ENCODE assay signal across 13 cellular contexts in the genomic region with DNA sequence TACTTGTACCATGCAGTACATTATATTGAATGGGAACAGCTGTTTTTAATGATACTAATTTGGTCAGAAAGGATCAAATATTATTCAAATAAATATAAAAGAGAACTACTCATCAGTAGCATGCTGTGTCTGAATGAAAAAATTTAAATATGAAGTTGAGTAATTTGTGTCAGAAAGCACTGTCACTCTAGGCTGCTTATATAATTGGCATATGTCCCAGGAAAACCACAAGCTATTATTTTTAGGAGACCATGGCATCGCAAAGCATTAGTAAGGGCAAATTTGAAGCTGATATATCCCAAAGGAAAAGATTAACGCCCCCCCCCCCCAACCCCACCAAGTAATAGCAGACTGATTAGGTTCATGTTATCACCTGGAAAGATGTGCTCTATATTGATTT.
DNase-seq lines count a peak whose midpoint lies in the region.
"Had no signal": no experiment of that assay in that cellular context is flagged by ENCODE, and none has a peak within 500 bp of the region (broad histone marks: within the 10 kb centered on the region; RNA-seq: fewer than 3 reads in every experiment).

No MANE protein-coding gene starts in this region.

- H3K9me3 Mint-ChIP-seq in activated CD4-positive, alpha-beta T cell treated with anti-CD3 and anti-CD28 coated beads, Interleukin-2, amount 10 ng/mL, durations not matched to agents 7 days and 5 days, result no peaks in the 10 kb centered on the region

- peak; percentile 4 for DNase-seq in G401 (ENCODE audit: low spot score)
- peak; percentile 79 for DNase-seq in NCI-H1105 treated with DMSO at 0.1 percent for 48 hours (lab: John Stamatoyannopoulos, UW)
- peak; percentile 22 for DNase-seq in NCI-H69 (lab: John Stamatoyannopoulos, UW)
- no peak for DNase-seq in activated CD4-positive, alpha-beta T cell treated with anti-CD3 and anti-CD28 coated beads, Interleukin-2, amount 10 ng/mL, durations not matched to agents 7 days and 5 days
- no peak for DNase-seq in activated CD4-positive, alpha-beta T cell treated with anti-CD3 and anti-CD28 coated beads for 4 hours
- no peak for DNase-seq in activated CD4-positive, CD25-positive, alpha-beta regulatory T cell (lab: John Stamatoyannopoulos, UW)
- DNase-seq: BE2C; C1 segment of cervical spinal cord; Caco-2; CD4-positive, CD25-positive, alpha-beta regulatory T cell; CD8-positive, alpha-beta memory T cell; GDM1; GM23248 had no signal

- CTCF ChIA-PET in activated CD4-positive, alpha-beta T cell treated with anti-CD3 and anti-CD28 coated beads, Interleukin-2, amount 10 ng/mL, durations not matched to agents 7 days and 5 days (lab: Charles Lee), result no interaction called here

- H3K27me3 Mint-ChIP-seq in activated CD4-positive, alpha-beta T cell treated with anti-CD3 and anti-CD28 coated beads, Interleukin-2, amount 10 ng/mL, durations not matched to agents 7 days and 5 days, result no peaks in the 10 kb centered on the region
- H3K27me3 Mint-ChIP-seq: CD4-positive, CD25-positive, alpha-beta regulatory T cell had no signal

- no peaks in the 10 kb centered on the region for H3K36me3 Mint-ChIP-seq in activated CD4-positive, alpha-beta T cell treated with anti-CD3 and anti-CD28 coated beads, Interleukin-2, amount 10 ng/mL, durations not matched to agents 7 days and 5 days (ENCODE audit: low read depth)
- H3K36me3 Mint-ChIP-seq: CD4-positive, CD25-positive, alpha-beta regulatory T cell; CD8-positive, alpha-beta memory T cell had no signal

- no peaks in the 10 kb centered on the region for H3K4me1 Mint-ChIP-seq in activated CD4-positive, alpha-beta T cell treated with anti-CD3 and anti-CD28 coated beads, Interleukin-2, amount 10 ng/mL, durations not matched to agents 7 days and 5 days
- H3K4me1 Mint-ChIP-seq: CD4-positive, CD25-positive, alpha-beta regulatory T cell; CD8-positive, alpha-beta memory T cell had no signal

- no peak overlapping the region for H3K4me3 Mint-ChIP-seq in activated CD4-positive, alpha-beta T cell treated with anti-CD3 and anti-CD28 coated beads, Interleukin-2, amount 10 ng/mL, durations not matched to agents 7 days and 5 days
- H3K4me3 Mint-ChIP-seq: CD4-positive, CD25-positive, alpha-beta regulatory T cell; CD8-positive, alpha-beta memory T cell had no signal

- H3K27ac Mint-ChIP-seq in activated CD4-positive, alpha-beta T cell treated with anti-CD3 and anti-CD28 coated beads, Interleukin-2, amount 10 ng/mL, durations not matched to agents 7 days and 5 days, result no peak overlapping the region
- H3K27ac Mint-ChIP-seq: CD4-positive, CD25-positive, alpha-beta regulatory T cell; CD8-positive, alpha-beta memory T cell had no signal

- in situ Hi-C loops in G401 (cut with HindIII; ENCODE audit: low sequenced_read_pairs), result no loop called here

- POLR2A ChIA-PET in activated CD4-positive, alpha-beta T cell treated with anti-CD3 and anti-CD28 coated beads, Interleukin-2, amount 10 ng/mL, durations not matched to agents 7 days and 5 days (lab: Charles Lee), result no interaction called here

Comparison
In these comparisons a context has a peak if more than half of its experiments do, and no peak if none do; other contexts are left out.
1. DNase-seq: peak in G401 (single experiment), NCI-H1105 treated with DMSO at 0.1 percent for 48 hours (single experiment) and NCI-H69 (single experiment); none in activated CD4-positive, alpha-beta T cell treated with anti-CD3 and anti-CD28 coated beads, Interleukin-2, amount 10 ng/mL, durations not matched to agents 7 days and 5 days (single experiment), activated CD4-positive, alpha-beta T cell treated with anti-CD3 and anti-CD28 coated beads for 4 hours (0 of 2) and activated CD4-positive, CD25-positive, alpha-beta regulatory T cell (0 of 4).